In the genomic region with DNA sequence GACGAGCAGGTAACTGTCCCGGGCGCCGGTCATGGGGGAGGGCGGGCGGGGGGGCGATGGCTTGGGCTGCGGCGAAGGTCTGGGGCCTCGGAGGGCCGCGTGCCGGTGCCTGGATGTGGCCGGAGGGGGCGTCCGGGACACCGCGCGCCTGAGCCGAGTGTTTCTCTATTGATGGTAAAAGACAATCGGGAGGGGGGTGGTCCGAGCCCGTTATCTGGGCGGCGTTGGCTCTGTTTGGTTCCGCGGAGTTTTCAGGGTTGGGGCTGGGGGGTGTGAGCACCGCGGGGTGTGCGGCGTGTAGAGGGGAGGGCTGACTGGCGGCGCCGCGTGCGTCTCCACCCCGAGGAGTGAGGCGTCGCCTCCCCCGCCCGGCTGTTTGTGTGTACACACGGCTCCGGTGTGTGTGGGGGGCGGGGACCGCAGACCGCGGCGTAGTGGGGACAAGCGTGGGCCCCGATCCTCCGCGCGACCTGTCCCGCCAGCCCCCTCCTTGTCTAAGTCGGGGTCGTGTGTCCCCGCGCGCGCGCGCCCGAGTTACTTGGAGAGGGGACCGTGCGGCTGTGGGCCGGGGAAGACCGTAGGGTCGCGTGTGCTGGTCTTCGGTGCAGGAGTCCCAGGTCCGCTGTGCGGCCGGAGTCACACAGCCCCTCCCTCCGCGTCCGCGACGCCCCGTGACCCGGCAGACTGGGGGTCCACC, we compare ENCODE assay signal across 1 cellular context.
TF ChIP-seq lines count a peak whose summit lies in the region.

No MANE protein-coding gene starts in this region.

TF ChIP-seq in endothelial cell of umbilical vein, 7 proteins besides CTCF, POLR2A, EP300 and RAD21 (continued from another document):
- TF ChIP-seq, protein P1, sequence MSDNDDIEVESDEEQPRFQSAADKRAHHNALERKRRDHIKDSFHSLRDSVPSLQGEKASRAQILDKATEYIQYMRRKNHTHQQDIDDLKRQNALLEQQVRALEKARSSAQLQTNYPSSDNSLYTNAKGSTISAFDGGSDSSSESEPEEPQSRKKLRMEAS (IDR thresholded peaks at IDR 0.05; ENCODE audit: insufficient read depth, insufficient read length), result peak; percentile 10
